ENCODE assay signal across 18 cellular contexts in the genomic region with DNA sequence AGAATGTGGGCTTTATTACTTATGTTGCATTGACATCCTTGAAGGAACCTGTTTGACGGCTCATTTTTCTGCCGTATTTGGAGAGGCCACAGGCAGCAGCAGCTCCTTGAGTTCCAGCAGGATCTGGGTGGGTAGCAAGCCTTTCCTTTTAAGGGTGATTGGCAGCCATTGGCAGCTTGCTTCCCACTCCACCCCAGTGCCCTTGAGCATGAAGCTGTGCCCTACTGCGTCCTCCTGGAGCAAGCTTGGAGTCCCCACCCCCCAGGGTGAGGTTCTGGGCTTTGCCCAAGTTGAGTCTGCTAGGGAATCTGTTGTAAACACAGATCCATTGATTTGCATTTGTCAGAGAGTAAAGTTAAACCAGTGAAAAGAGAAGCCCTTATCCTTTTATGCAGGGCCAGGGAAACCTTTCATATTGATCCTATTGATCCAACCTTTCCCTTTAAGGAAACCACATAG. TPM values are rescaled to one million over a fixed set of nuclear protein-coding genes. Genes with fewer than 3 reads are reported as not detected.
"Had no signal": no experiment of that assay in that cellular context is flagged by ENCODE, and none has a peak within 500 bp of the region (broad histone marks: within the 10 kb centered on the region; RNA-seq: fewer than 3 reads in every experiment).

No MANE protein-coding gene starts in this region.

- H3K36me3 Mint-ChIP-seq: T-cell had no signal

- H3K4me3 ChIP-seq: lung had no signal

- DNase-seq: activated CD4-positive, alpha-beta T cell treated with anti-CD3 and anti-CD28 coated beads for 48 hours; activated CD8-positive, alpha-beta T cell treated with anti-CD3 and anti-CD28 coated beads, Interleukin-2, amount 10 ng/mL, durations not matched to agents 7 days and 5 days; activated naive CD4-positive, alpha-beta T cell treated with Interleukin-2 at 50 U/mL for 16 hours; central memory CD4-positive, alpha-beta T cell; cortex of kidney; effector memory CD8-positive, alpha-beta T cell; hypothalamus; midbrain; naive B cell; posterior cingulate gyrus; stimulated activated naive CD4-positive, alpha-beta T cell; substantia nigra; T-cell; T1000; trophoblast cell had no signal

- H3K27ac Mint-ChIP-seq: activated CD8-positive, alpha-beta T cell treated with anti-CD3 and anti-CD28 coated beads, Interleukin-2, amount 10 ng/mL, durations not matched to agents 7 days and 5 days; effector memory CD8-positive, alpha-beta T cell; naive B cell; T-cell had no signal

- H3K27ac ChIP-seq: epithelial cell of prostate had no signal

- ATAC-seq: activated CD8-positive, alpha-beta T cell treated with anti-CD3 and anti-CD28 coated beads, Interleukin-2, amount 10 ng/mL, durations not matched to agents 7 days and 5 days; effector memory CD8-positive, alpha-beta T cell; sciatic nerve; T-cell had no signal

- H3K4me3 Mint-ChIP-seq: activated CD8-positive, alpha-beta T cell treated with anti-CD3 and anti-CD28 coated beads, Interleukin-2, amount 10 ng/mL, durations not matched to agents 7 days and 5 days; effector memory CD8-positive, alpha-beta T cell; naive B cell; T-cell had no signal

RNA-seq across cellular contexts. Expression of a gene that starts 9.2 kb away (rescaled TPM):
- total RNA-seq: activated CD8-positive, alpha-beta T cell treated with anti-CD3 and anti-CD28 coated beads, Interleukin-2, amount 10 ng/mL, durations not matched to agents 7 days and 5 days; sciatic nerve had no signal
